In genomic region chr10:3653303-3653702, GRCh38 we compare ENCODE assay signal across 8 cellular contexts.
DNase-seq lines count a peak whose midpoint lies in the region; ATAC-seq and TF ChIP-seq lines count a peak whose summit lies in the region.
"Not testable (repeated sequence)": the region's sequence is repeated elsewhere in the genome, so short reads cannot be mapped to it uniquely, and the experiment has no call there.

No MANE protein-coding gene starts in this region.

- H3K27me3 ChIP-seq in DND-41 (ENCODE audit: insufficient read depth, low read length, poor library complexity); adipocyte (replicated peaks; ENCODE audit: control insufficient read depth, insufficient read depth, low read length); naive thymus-derived CD4-positive, alpha-beta T cell (ENCODE audit: control insufficient read depth in 2 of 2, insufficient read depth in 2 of 2, low read length in 2 of 2): not testable (repeated sequence)

- ATAC-seq in DND-41 (ENCODE audit: insufficient read depth, low read depth) (peak; percentile 39), SK-N-SH treated with all-trans-retinoic acid at 6 μM for 48 hours (peak; percentile 81)
- ATAC-seq in activated CD8-positive, alpha-beta memory T cell treated with anti-CD3 and anti-CD28 coated beads, Interleukin-2, amount 10 ng/mL, durations not matched to agents 7 days and 5 days; naive thymus-derived CD4-positive, alpha-beta T cell; stimulated activated memory B cell treated with anti-CD40 and anti-IgM and Interleukin-4, amounts not matched to agents 10 μg/mL and 1 μg/mL and 100 μg/mL, for 72 hours: not testable (repeated sequence)

- not testable (repeated sequence) for TF ChIP-seq CTCF in DND-41 (IDR thresholded peaks at IDR 0.05; ENCODE audit: borderline replicate concordance, extremely low read depth, low read length, poor library complexity, severe bottlenecking); fibroblast of mammary gland (conservative IDR thresholded peaks at IDR 0.05; ENCODE audit: control insufficient read depth, insufficient read depth, low read depth, low read length)

- POLR2A ChIA-PET in naive thymus-derived CD4-positive, alpha-beta T cell (lab: Charles Lee): not testable (repeated sequence)

- intact Hi-C loops in naive thymus-derived CD4-positive, alpha-beta T cell (cut with micrococcal nuclease): not testable (repeated sequence)

- CTCF ChIA-PET in activated CD8-positive, alpha-beta memory T cell treated with anti-CD3 and anti-CD28 coated beads, Interleukin-2, amount 10 ng/mL, durations not matched to agents 7 days and 5 days (lab: Charles Lee); naive thymus-derived CD4-positive, alpha-beta T cell (lab: Charles Lee): not testable (repeated sequence)

- H3K27me3 Mint-ChIP-seq in activated CD8-positive, alpha-beta memory T cell treated with anti-CD3 and anti-CD28 coated beads, Interleukin-2, amount 10 ng/mL, durations not matched to agents 7 days and 5 days: peaks cover 43% of the 10 kb centered on the region
- peaks cover 15 to 43% (median 17%) of the 10 kb centered on the region in 5 donors for H3K27me3 Mint-ChIP-seq in naive thymus-derived CD4-positive, alpha-beta T cell
- not testable (repeated sequence) for H3K27me3 Mint-ChIP-seq in stimulated activated memory B cell treated with anti-CD40 and anti-IgM and Interleukin-4, amounts not matched to agents 10 μg/mL and 1 μg/mL and 100 μg/mL, for 72 hours

- peak overlapping the region; percentile 20 for H3K4me3 Mint-ChIP-seq in activated CD8-positive, alpha-beta memory T cell treated with anti-CD3 and anti-CD28 coated beads, Interleukin-2, amount 10 ng/mL, durations not matched to agents 7 days and 5 days
- peak overlapping the region in 8 of 10 donors; percentile 56 to 83 (median 72) for H3K4me3 Mint-ChIP-seq in naive thymus-derived CD4-positive, alpha-beta T cell
- H3K4me3 Mint-ChIP-seq in stimulated activated memory B cell treated with anti-CD40 and anti-IgM and Interleukin-4, amounts not matched to agents 10 μg/mL and 1 μg/mL and 100 μg/mL, for 72 hours: peak overlapping the region; percentile 25

- H3K9me3 ChIP-seq in DND-41 (ENCODE audit: insufficient read depth, low read length, severe bottlenecking); adipocyte (ENCODE audit: control insufficient read depth, low read length); naive thymus-derived CD4-positive, alpha-beta T cell (ENCODE audit: control insufficient read depth in 2 of 3, low read length in 3 of 3): not testable (repeated sequence)

- H3K4me1 ChIP-seq in DND-41 (ENCODE audit: insufficient read depth, low read length): peaks cover 41% of the 10 kb centered on the region
- H3K4me1 ChIP-seq in adipocyte (ENCODE audit: control insufficient read depth, insufficient read depth, low read length); naive thymus-derived CD4-positive, alpha-beta T cell (ENCODE audit: control insufficient read depth in 2 of 2, insufficient read depth in 2 of 2, low read length in 2 of 2): not testable (repeated sequence)

- H4K20me1 ChIP-seq in DND-41 (ENCODE audit: insufficient read depth, low read length): not testable (repeated sequence)

- H3K9me3 Mint-ChIP-seq in activated CD8-positive, alpha-beta memory T cell treated with anti-CD3 and anti-CD28 coated beads, Interleukin-2, amount 10 ng/mL, durations not matched to agents 7 days and 5 days (ENCODE audit: low read depth); naive thymus-derived CD4-positive, alpha-beta T cell; stimulated activated memory B cell treated with anti-CD40 and anti-IgM and Interleukin-4, amounts not matched to agents 10 μg/mL and 1 μg/mL and 100 μg/mL, for 72 hours: not testable (repeated sequence)

- not testable (repeated sequence) for H3K27ac Mint-ChIP-seq in activated CD8-positive, alpha-beta memory T cell treated with anti-CD3 and anti-CD28 coated beads, Interleukin-2, amount 10 ng/mL, durations not matched to agents 7 days and 5 days
- H3K27ac Mint-ChIP-seq in naive thymus-derived CD4-positive, alpha-beta T cell: peak overlapping the region in 2 of 9 donors; percentile 11 to 18
- H3K27ac Mint-ChIP-seq in stimulated activated memory B cell treated with anti-CD40 and anti-IgM and Interleukin-4, amounts not matched to agents 10 μg/mL and 1 μg/mL and 100 μg/mL, for 72 hours: peak overlapping the region; percentile 51

- H2AFZ ChIP-seq in DND-41 (ENCODE audit: low read depth, low read length): peak overlapping the region; percentile 62

- peak overlapping the region; percentile 71 for H3K4me2 ChIP-seq in DND-41 (ENCODE audit: insufficient read depth, low read length)

- H3K9ac ChIP-seq in DND-41 (ENCODE audit: low read depth, low read length): peak overlapping the region; percentile 56
- peak overlapping the region; percentile 67 for H3K9ac ChIP-seq in adipocyte (ENCODE audit: low read length)

- H3K4me3 ChIP-seq in DND-41 (ENCODE audit: low read depth in 1 of 2, low read length in 2 of 2) (peak overlapping the region; percentile 31 to 56), adipocyte (ENCODE audit: low read length) (peak overlapping the region; percentile 79), fibroblast of mammary gland (ENCODE audit: control insufficient read depth, low read depth, low read length) (peak overlapping the region; percentile 34)
- not testable (repeated sequence) for H3K4me3 ChIP-seq in naive thymus-derived CD4-positive, alpha-beta T cell (ENCODE audit: low read length)

- H3K79me2 ChIP-seq in DND-41 (ENCODE audit: insufficient read depth, low read length): not testable (repeated sequence)

- H3K4me1 Mint-ChIP-seq in activated CD8-positive, alpha-beta memory T cell treated with anti-CD3 and anti-CD28 coated beads, Interleukin-2, amount 10 ng/mL, durations not matched to agents 7 days and 5 days: peaks cover 17% of the 10 kb centered on the region
- peaks cover 19 to 28% (median 22%) of the 10 kb centered on the region in 7 donors for H3K4me1 Mint-ChIP-seq in naive thymus-derived CD4-positive, alpha-beta T cell
- peaks cover 27% of the 10 kb centered on the region for H3K4me1 Mint-ChIP-seq in stimulated activated memory B cell treated with anti-CD40 and anti-IgM and Interleukin-4, amounts not matched to agents 10 μg/mL and 1 μg/mL and 100 μg/mL, for 72 hours

- H3K36me3 Mint-ChIP-seq in activated CD8-positive, alpha-beta memory T cell treated with anti-CD3 and anti-CD28 coated beads, Interleukin-2, amount 10 ng/mL, durations not matched to agents 7 days and 5 days; naive thymus-derived CD4-positive, alpha-beta T cell; stimulated activated memory B cell treated with anti-CD40 and anti-IgM and Interleukin-4, amounts not matched to agents 10 μg/mL and 1 μg/mL and 100 μg/mL, for 72 hours: not testable (repeated sequence)

- H3K27ac ChIP-seq in DND-41 (ENCODE audit: low read length): peak overlapping the region; percentile 79
- H3K27ac ChIP-seq in naive thymus-derived CD4-positive, alpha-beta T cell (ENCODE audit: low read depth, low read length): not testable (repeated sequence)

- not testable (repeated sequence) for H3K36me3 ChIP-seq in DND-41 (ENCODE audit: insufficient read depth, low read length); adipocyte (ENCODE audit: control insufficient read depth, insufficient read depth, low read length, severe bottlenecking); naive thymus-derived CD4-positive, alpha-beta T cell (ENCODE audit: control insufficient read depth in 2 of 3, insufficient read depth in 3 of 3, low read length in 3 of 3)

- peak; percentile 15 for DNase-seq in AG08395 (ENCODE audit: low spot score)
- DNase-seq in DND-41; activated CD8-positive, alpha-beta memory T cell treated with anti-CD3 and anti-CD28 coated beads, Interleukin-2, amount 10 ng/mL, durations not matched to agents 7 days and 5 days; adipocyte (ENCODE audit: low read depth); fibroblast of mammary gland (ENCODE audit: low read depth); naive thymus-derived CD4-positive, alpha-beta T cell: not testable (repeated sequence)

Comparison
In these comparisons a context has a peak if more than half of its experiments do, and no peak if none do; other contexts are left out.
1. H3K4me3 Mint-ChIP-seq: peak in every context shown above with its lines; median percentile 72 in naive thymus-derived CD4-positive, alpha-beta T cell; 25 in stimulated activated memory B cell treated with anti-CD40 and anti-IgM and Interleukin-4, amounts not matched to agents 10 μg/mL and 1 μg/mL and 100 μg/mL, for 72 hours; 20 in activated CD8-positive, alpha-beta memory T cell treated with anti-CD3 and anti-CD28 coated beads, Interleukin-2, amount 10 ng/mL, durations not matched to agents 7 days and 5 days.